ENCODE assay signal across 10 cellular contexts in the genomic region with DNA sequence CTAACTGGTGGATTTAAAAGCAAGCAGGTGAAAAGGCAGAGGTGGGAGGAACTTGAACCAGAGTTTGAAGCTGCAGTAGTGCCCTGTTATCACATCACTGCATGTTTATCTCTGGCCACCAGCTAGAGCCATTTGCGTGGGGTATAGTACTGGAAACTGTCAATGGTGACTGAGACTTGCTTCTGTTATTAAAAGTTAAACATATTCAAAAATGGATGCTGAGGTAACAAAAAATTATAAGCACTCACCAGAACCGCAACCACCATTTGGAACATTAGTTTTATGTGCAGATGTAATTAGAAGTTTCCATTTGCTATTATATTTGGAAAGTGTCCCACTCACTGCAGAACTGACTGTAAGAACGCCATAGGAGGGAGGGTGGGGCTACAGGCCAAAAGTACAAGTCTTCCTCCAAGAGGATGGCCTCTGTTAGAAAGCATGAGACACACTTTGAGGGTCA. TPM values are rescaled to one million over a fixed set of nuclear protein-coding genes. Genes with fewer than 3 reads are reported as not detected.
A peak's percentile ranks its signal among the peaks of the same experiment; 100 is the strongest.
DNase-seq lines count a peak whose midpoint lies in the region; ATAC-seq and TF ChIP-seq lines count a peak whose summit lies in the region.
"Had no signal": no experiment of that assay in that cellular context is flagged by ENCODE, and none has a peak within 500 bp of the region (broad histone marks: within the 10 kb centered on the region; RNA-seq: fewer than 3 reads in every experiment).

No MANE protein-coding gene starts in this region.

- DNase-seq in GM23338 (ENCODE audit: low spot score) (no peak), T-helper 17 cell (no peak), fibroblast of peridontal ligament (ENCODE audit: extremely low read depth) (peak; percentile 45), GDM1 (lab: John Stamatoyannopoulos, UW) (no peak), GM20000 (ENCODE audit: low spot score) (no peak), NCI-H526 treated with DMSO at 0.1 percent for 48 hours (lab: John Stamatoyannopoulos, UW) (no peak)
- no peak for DNase-seq in stimulated activated effector memory CD8-positive, alpha-beta T cell treated with anti-CD3 and anti-CD28 coated beads, Interleukin-12 subunit alpha, Interleukin-12 subunit beta, amount 100 ng/mL, for 72 hours (ENCODE audit: low spot score in 2 of 2)
- no peak for DNase-seq in activated naive CD4-positive, alpha-beta T cell treated with anti-CD3 and anti-CD28 coated beads, Interleukin-2, amount 50 U/mL, for 16 hours
- DNase-seq: activated CD4-positive, alpha-beta T cell treated with anti-CD3 and anti-CD28 coated beads for 48 hours had no signal

- H3K4me3 Mint-ChIP-seq in GM23338 (no peak overlapping the region), T-helper 17 cell (peak overlapping the region; percentile 91)
- no peak overlapping the region for H3K4me3 Mint-ChIP-seq in stimulated activated effector memory CD8-positive, alpha-beta T cell treated with anti-CD3 and anti-CD28 coated beads, Interleukin-12 subunit alpha, Interleukin-12 subunit beta, amount 100 ng/mL, for 72 hours

- peaks cover 34% of the 10 kb centered on the region for H3K79me2 ChIP-seq in GM23338 (replicated peaks; ENCODE audit: insufficient read depth)

- H3K4me1 Mint-ChIP-seq in GM23338 (peaks cover 19% of the 10 kb centered on the region), T-helper 17 cell (peaks cover 35% of the 10 kb centered on the region)
- peaks cover 35% of the 10 kb centered on the region for H3K4me1 Mint-ChIP-seq in stimulated activated effector memory CD8-positive, alpha-beta T cell treated with anti-CD3 and anti-CD28 coated beads, Interleukin-12 subunit alpha, Interleukin-12 subunit beta, amount 100 ng/mL, for 72 hours

- no peaks in the 10 kb centered on the region for H3K9me3 Mint-ChIP-seq in GM23338
- H3K9me3 Mint-ChIP-seq in stimulated activated effector memory CD8-positive, alpha-beta T cell treated with anti-CD3 and anti-CD28 coated beads, Interleukin-12 subunit alpha, Interleukin-12 subunit beta, amount 100 ng/mL, for 72 hours: no peaks in the 10 kb centered on the region

- H3K27me3 Mint-ChIP-seq in GM23338 (ENCODE audit: insufficient read depth, low read depth, poor library complexity) (peaks cover 14% of the 10 kb centered on the region), T-helper 17 cell (no peaks in the 10 kb centered on the region)

- peaks cover 21% of the 10 kb centered on the region for H3K4me1 ChIP-seq in GM23338 (ENCODE audit: insufficient read depth)

- H3K27ac Mint-ChIP-seq in GM23338 (no peak overlapping the region), T-helper 17 cell (peak overlapping the region; percentile 92)
- H3K27ac Mint-ChIP-seq in stimulated activated effector memory CD8-positive, alpha-beta T cell treated with anti-CD3 and anti-CD28 coated beads, Interleukin-12 subunit alpha, Interleukin-12 subunit beta, amount 100 ng/mL, for 72 hours: no peak overlapping the region

- H3K9me2 ChIP-seq in GM23338 (ENCODE audit: insufficient read depth): no peaks in the 10 kb centered on the region

- no peaks in the 10 kb centered on the region for H3K9me3 ChIP-seq in T-helper 17 cell (ENCODE audit: control insufficient read depth, low read length, poor library complexity, severe bottlenecking)
- H3K9me3 ChIP-seq: ovary had no signal

- ATAC-seq in GM23338 (no peak), T-helper 17 cell (no peak)
- peak; percentile 29 for ATAC-seq in stimulated activated effector memory CD8-positive, alpha-beta T cell treated with anti-CD3 and anti-CD28 coated beads, Interleukin-12 subunit alpha, Interleukin-12 subunit beta, amount 100 ng/mL, for 72 hours

- no peak overlapping the region for H3K27ac ChIP-seq in GM23338 (ENCODE audit: low read depth)

- H3K4me3 ChIP-seq in GM23338: peak overlapping the region; percentile 98; the same call in 1 of the 2 replicates

- peaks cover 19% of the 10 kb centered on the region for H4K20me1 ChIP-seq in GM23338 (replicated peaks; ENCODE audit: insufficient read depth)

- H3K36me3 Mint-ChIP-seq in GM23338 (ENCODE audit: low read depth) (no peaks in the 10 kb centered on the region), T-helper 17 cell (ENCODE audit: low read depth) (peaks cover 2% of the 10 kb centered on the region)
- H3K36me3 Mint-ChIP-seq in stimulated activated effector memory CD8-positive, alpha-beta T cell treated with anti-CD3 and anti-CD28 coated beads, Interleukin-12 subunit alpha, Interleukin-12 subunit beta, amount 100 ng/mL, for 72 hours: peaks cover 23% of the 10 kb centered on the region

- H3K36me3 ChIP-seq in GM23338 (ENCODE audit: insufficient read depth): no peaks in the 10 kb centered on the region
- H3K36me3 ChIP-seq: ovary had no signal

- peak overlapping the region; percentile 83 for H2AFZ ChIP-seq in GM23338

- no peaks in the 10 kb centered on the region; the same call in 1 of the 2 replicates for H3F3A ChIP-seq in GM23338 (replicated peaks; ENCODE audit: low read depth)

- H3K27me3 ChIP-seq in GM23338 (ENCODE audit: insufficient read depth): peaks cover 15% of the 10 kb centered on the region
- H3K27me3 ChIP-seq: ovary had no signal

- peak overlapping the region; percentile 100; the same call in 1 of the 2 replicates for H3K4me2 ChIP-seq in GM23338

- TF ChIP-seq CTCF in GM23338 (conservative IDR thresholded peaks at IDR 0.05; ENCODE audit: low read depth in 2 of 2) (no peak), GM20000 (IDR thresholded peaks at IDR 0.05; ENCODE audit: extremely low read depth, missing control alignments) (no peak)

TF ChIP-seq in GM23338, 12 proteins besides CTCF, POLR2A, EP300 and RAD21:
- no peak for TF ChIP-seq EZH2phosphoT487 (IDR thresholded peaks at IDR 0.05; ENCODE audit: unreplicated experiment)
- TF ChIP-seq, protein P1, sequence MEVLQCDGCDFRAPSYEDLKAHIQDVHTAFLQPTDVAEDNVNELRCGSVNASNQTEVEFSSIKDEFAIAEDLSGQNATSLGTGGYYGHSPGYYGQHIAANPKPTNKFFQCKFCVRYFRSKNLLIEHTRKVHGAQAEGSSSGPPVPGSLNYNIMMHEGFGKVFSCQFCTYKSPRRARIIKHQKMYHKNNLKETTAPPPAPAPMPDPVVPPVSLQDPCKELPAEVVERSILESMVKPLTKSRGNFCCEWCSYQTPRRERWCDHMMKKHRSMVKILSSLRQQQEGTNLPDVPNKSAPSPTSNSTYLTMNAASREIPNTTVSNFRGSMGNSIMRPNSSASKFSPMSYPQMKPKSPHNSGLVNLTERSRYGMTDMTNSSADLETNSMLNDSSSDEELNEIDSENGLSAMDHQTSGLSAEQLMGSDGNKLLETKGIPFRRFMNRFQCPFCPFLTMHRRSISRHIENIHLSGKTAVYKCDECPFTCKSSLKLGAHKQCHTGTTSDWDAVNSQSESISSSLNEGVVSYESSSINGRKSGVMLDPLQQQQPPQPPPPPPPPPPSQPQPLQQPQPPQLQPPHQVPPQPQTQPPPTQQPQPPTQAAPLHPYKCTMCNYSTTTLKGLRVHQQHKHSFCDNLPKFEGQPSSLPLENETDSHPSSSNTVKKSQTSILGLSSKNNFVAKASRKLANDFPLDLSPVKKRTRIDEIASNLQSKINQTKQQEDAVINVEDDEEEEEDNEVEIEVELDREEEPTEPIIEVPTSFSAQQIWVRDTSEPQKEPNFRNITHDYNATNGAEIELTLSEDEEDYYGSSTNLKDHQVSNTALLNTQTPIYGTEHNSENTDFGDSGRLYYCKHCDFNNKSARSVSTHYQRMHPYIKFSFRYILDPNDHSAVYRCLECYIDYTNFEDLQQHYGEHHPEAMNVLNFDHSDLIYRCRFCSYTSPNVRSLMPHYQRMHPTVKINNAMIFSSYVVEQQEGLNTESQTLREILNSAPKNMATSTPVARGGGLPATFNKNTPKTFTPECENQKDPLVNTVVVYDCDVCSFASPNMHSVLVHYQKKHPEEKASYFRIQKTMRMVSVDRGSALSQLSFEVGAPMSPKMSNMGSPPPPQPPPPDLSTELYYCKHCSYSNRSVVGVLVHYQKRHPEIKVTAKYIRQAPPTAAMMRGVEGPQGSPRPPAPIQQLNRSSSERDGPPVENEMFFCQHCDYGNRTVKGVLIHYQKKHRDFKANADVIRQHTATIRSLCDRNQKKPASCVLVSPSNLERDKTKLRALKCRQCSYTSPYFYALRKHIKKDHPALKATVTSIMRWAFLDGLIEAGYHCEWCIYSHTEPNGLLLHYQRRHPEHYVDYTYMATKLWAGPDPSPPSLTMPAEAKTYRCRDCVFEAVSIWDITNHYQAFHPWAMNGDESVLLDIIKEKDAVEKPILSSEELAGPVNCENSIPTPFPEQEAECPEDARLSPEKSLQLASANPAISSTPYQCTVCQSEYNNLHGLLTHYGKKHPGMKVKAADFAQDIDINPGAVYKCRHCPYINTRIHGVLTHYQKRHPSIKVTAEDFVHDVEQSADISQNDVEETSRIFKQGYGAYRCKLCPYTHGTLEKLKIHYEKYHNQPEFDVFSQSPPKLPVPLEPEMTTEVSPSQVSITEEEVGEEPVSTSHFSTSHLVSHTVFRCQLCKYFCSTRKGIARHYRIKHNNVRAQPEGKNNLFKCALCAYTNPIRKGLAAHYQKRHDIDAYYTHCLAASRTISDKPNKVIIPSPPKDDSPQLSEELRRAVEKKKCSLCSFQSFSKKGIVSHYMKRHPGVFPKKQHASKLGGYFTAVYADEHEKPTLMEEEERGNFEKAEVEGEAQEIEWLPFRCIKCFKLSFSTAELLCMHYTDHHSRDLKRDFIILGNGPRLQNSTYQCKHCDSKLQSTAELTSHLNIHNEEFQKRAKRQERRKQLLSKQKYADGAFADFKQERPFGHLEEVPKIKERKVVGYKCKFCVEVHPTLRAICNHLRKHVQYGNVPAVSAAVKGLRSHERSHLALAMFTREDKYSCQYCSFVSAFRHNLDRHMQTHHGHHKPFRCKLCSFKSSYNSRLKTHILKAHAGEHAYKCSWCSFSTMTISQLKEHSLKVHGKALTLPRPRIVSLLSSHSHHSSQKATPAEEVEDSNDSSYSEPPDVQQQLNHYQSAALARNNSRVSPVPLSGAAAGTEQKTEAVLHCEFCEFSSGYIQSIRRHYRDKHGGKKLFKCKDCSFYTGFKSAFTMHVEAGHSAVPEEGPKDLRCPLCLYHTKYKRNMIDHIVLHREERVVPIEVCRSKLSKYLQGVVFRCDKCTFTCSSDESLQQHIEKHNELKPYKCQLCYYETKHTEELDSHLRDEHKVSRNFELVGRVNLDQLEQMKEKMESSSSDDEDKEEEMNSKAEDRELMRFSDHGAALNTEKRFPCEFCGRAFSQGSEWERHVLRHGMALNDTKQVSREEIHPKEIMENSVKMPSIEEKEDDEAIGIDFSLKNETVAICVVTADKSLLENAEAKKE (CRISPR knock-in tag; IDR thresholded peaks at IDR 0.05): no peak

RNA-seq across cellular contexts. Expression of a gene that starts 1.2 kb away (rescaled TPM):
- total RNA-seq in GM23338 (2014; rRNA removed; shearing (Covaris generic)): 41.5 and 61.5 TPM in 2 replicates
- 73.9 and 86.6 TPM in 2 replicates for polyA plus RNA-seq in GM23338 (2016; fragmentation: Nextera tagmentation; extraction: Ambion mirVana)
- 10 to 100 TPM; 48.7 to 53.6 TPM for total RNA-seq in T-helper 17 cell

RNA-seq across cellular contexts. Expression of a gene that starts 36.8 kb away (rescaled TPM):
- not detected in 2 replicates for total RNA-seq in GM23338 (2014; rRNA removed; shearing (Covaris generic))
- not detected in 2 replicates for polyA plus RNA-seq in GM23338 (2016; fragmentation: Nextera tagmentation; extraction: Ambion mirVana)
- total RNA-seq in T-helper 17 cell: not detected
- polyA plus RNA-seq: ovary had no signal

RNA-seq across cellular contexts. Expression of a gene that starts 36.9 kb away (rescaled TPM):
- total RNA-seq in GM23338 (2014; rRNA removed; shearing (Covaris generic)): 28.4 TPM in 2 replicates
- 10.4 and 12.5 TPM in 2 replicates for polyA plus RNA-seq in GM23338 (2016; fragmentation: Nextera tagmentation; extraction: Ambion mirVana)
- total RNA-seq in T-helper 17 cell: 10 to 100 TPM; 43.9 to 57.3 TPM
